ENCODE assay signal across 17 cellular contexts in genomic region chr17:278055-279028, GRCh38.
DNase-seq lines count a peak whose midpoint lies in the region; ATAC-seq and TF ChIP-seq lines count a peak whose summit lies in the region.
"Had no signal": no experiment of that assay in that cellular context is flagged by ENCODE, and none has a peak within 500 bp of the region (broad histone marks: within the 10 kb centered on the region; RNA-seq: fewer than 3 reads in every experiment).

No MANE protein-coding gene starts in this region.

- ATAC-seq in lower lobe of right lung, result no peak
- ATAC-seq in GM19452 (IDR thresholded peaks at IDR 0.05; ENCODE audit: unreplicated experiment), result no peak

- H3K27me3 ChIP-seq in BLaER1 treated with 17β-estradiol and CSF1 and Interleukin-3, amounts not matched to agents 10 nM and 100 nM, result peaks cover 0 to 3% (median 0%) of the 10 kb centered on the region in 11 experiments; a peak in 1 of 22 replicates
- H3K27me3 ChIP-seq in lower lobe of right lung (ENCODE audit: low read depth), result no peaks in the 10 kb centered on the region
- no peaks in the 10 kb centered on the region for H3K27me3 ChIP-seq in stomach

- POLR2A ChIA-PET in HEK293 (lab: Yijun Ruan, JAX), result no interaction called here

- TF ChIP-seq POLR2A in stomach (IDR thresholded peaks at IDR 0.05), result no peak

- H3K4me3 ChIP-seq in BLaER1 treated with 17β-estradiol and CSF1 and Interleukin-3, amounts not matched to agents 10 nM and 100 nM, result no peak overlapping the region
- H3K4me3 ChIP-seq in HEK293 (ENCODE audit: low read depth, low read length), result no peak overlapping the region
- H3K4me3 ChIP-seq in lower lobe of right lung, result no peak overlapping the region
- no peak overlapping the region for H3K4me3 ChIP-seq in stomach

- TF ChIP-seq CTCF in HEK293 (tag by site-specific recombination; IDR thresholded peaks at IDR 0.05), result no peak
- TF ChIP-seq CTCF in lower lobe of right lung (IDR thresholded peaks at IDR 0.05), result no peak
- TF ChIP-seq CTCF in stomach (IDR thresholded peaks at IDR 0.05), result no peak

- H3K4me1 ChIP-seq in BLaER1 treated with 17β-estradiol and CSF1 and Interleukin-3, amounts not matched to agents 10 nM and 100 nM, result peaks cover 15 to 48% (median 45%) of the 10 kb centered on the region in 10 experiments
- H3K4me1 ChIP-seq in HEK293 (ENCODE audit: control insufficient read depth, insufficient read depth, low read length), result no peaks in the 10 kb centered on the region
- H3K4me1 ChIP-seq in lower lobe of right lung, result peaks cover 19% of the 10 kb centered on the region
- H3K4me1 ChIP-seq in stomach, result no peaks in the 10 kb centered on the region

- H3K9ac ChIP-seq in BLaER1 treated with 17β-estradiol and CSF1 and Interleukin-3, amounts not matched to agents 10 nM and 100 nM, result no peak overlapping the region

- H4K20me1 ChIP-seq in BLaER1 treated with 17β-estradiol and CSF1 and Interleukin-3, amounts not matched to agents 10 nM and 100 nM, result peaks cover 0 to 6% (median 0%) of the 10 kb centered on the region in 11 experiments; a peak in 7 of 22 replicates

- CTCF ChIA-PET in HEK293 (lab: Yijun Ruan, JAX), result no interaction called here

- H3K4me2 ChIP-seq in BLaER1 treated with 17β-estradiol and CSF1 and Interleukin-3, amounts not matched to agents 10 nM and 100 nM, result peak overlapping the region in 9 of 11 experiments; percentile 57 to 76 (median 71); a peak in 13 of 22 replicates

- peaks cover 0 to 21% (median 0%) of the 10 kb centered on the region in 11 experiments; a peak in 4 of 22 replicates for H3K36me3 ChIP-seq in BLaER1 treated with 17β-estradiol and CSF1 and Interleukin-3, amounts not matched to agents 10 nM and 100 nM
- no peaks in the 10 kb centered on the region for H3K36me3 ChIP-seq in HEK293 (ENCODE audit: control insufficient read depth in 2 of 2, insufficient read depth in 1 of 2, low read length in 2 of 2)
- peaks cover 7% of the 10 kb centered on the region for H3K36me3 ChIP-seq in lower lobe of right lung
- H3K36me3 ChIP-seq in stomach, result peaks cover 0 to 51% (median 23%) of the 10 kb centered on the region in 4 donors

- no peak overlapping the region for H3K27ac ChIP-seq in BLaER1 treated with 17β-estradiol and CSF1 and Interleukin-3, amounts not matched to agents 10 nM and 100 nM
- no peak overlapping the region for H3K27ac ChIP-seq in HEK293 (ENCODE audit: extremely low read depth, low read depth, low read length)
- H3K27ac ChIP-seq in lower lobe of right lung, result no peak overlapping the region
- no peak overlapping the region for H3K27ac ChIP-seq in stomach

- peak; percentile 15 for DNase-seq in lower lobe of right lung
- peak; percentile 16 for DNase-seq in stomach
- DNase-seq in NCI-H345 (lab: John Stamatoyannopoulos, UW), result no peak
- no peak for DNase-seq in stimulated activated naive CD4-positive, alpha-beta T cell treated with Interleukin-2 at 50 U/mL for 16 hours (lab: John Stamatoyannopoulos, UW)
- DNase-seq: Calu3; CD4-positive, alpha-beta T cell; DMS53; H7; NCI-H1436; NCI-H2029 treated with DMSO at 0.1 percent for 48 hours; NCI-H2171 treated with DMSO at 0.1 percent for 48 hours; NCI-H748 treated with DMSO at 0.1 percent for 48 hours; OCI-M1; RPMI8226 had no signal

- intact Hi-C loops in lower lobe of right lung (cut with DNase I), result no loop called here
- intact Hi-C loops in stomach (cut with DNase I; ENCODE audit: low total_unique reads), result no loop called here

- peaks cover 0 to 22% (median 5%) of the 10 kb centered on the region in 11 experiments; a peak in 10 of 22 replicates for H3K9me3 ChIP-seq in BLaER1 treated with 17β-estradiol and CSF1 and Interleukin-3, amounts not matched to agents 10 nM and 100 nM (replicated peaks in 1 of 11)
- H3K9me3 ChIP-seq in HEK293 (ENCODE audit: control insufficient read depth, insufficient read depth, low read depth, low read length) (no peaks in the 10 kb centered on the region), lower lobe of right lung (no peaks in the 10 kb centered on the region), stomach (no peaks in the 10 kb centered on the region)

- 90 to 93% (median 91%) methylated on average over 17 of the region's 17 CpGs for WGBS in stomach, 5 donors

- no peak for TF ChIP-seq EP300 in stomach (IDR thresholded peaks at IDR 0.05)

TF ChIP-seq in HEK293, 187 proteins besides CTCF, POLR2A, EP300 and RAD21:
- TF ChIP-seq GLI4 (tag by site-specific recombination; IDR thresholded peaks at IDR 0.05) (no peak), ZNF548 (tag by site-specific recombination; IDR thresholded peaks at IDR 0.05) (no peak), ZFHX2 (tag by site-specific recombination; conservative IDR thresholded peaks at IDR 0.05) (0 out of 2 replicates have a peak, but pooled peaks have one; percentile 12), ZNF623 (tag by site-specific recombination; IDR thresholded peaks at IDR 0.05) (peak; percentile 93), ZNF2 (tag by site-specific recombination; IDR thresholded peaks at IDR 0.05) (no peak), ZSCAN5A (tag by site-specific recombination; IDR thresholded peaks at IDR 0.05) (no peak)
- TF ChIP-seq, protein P1, sequence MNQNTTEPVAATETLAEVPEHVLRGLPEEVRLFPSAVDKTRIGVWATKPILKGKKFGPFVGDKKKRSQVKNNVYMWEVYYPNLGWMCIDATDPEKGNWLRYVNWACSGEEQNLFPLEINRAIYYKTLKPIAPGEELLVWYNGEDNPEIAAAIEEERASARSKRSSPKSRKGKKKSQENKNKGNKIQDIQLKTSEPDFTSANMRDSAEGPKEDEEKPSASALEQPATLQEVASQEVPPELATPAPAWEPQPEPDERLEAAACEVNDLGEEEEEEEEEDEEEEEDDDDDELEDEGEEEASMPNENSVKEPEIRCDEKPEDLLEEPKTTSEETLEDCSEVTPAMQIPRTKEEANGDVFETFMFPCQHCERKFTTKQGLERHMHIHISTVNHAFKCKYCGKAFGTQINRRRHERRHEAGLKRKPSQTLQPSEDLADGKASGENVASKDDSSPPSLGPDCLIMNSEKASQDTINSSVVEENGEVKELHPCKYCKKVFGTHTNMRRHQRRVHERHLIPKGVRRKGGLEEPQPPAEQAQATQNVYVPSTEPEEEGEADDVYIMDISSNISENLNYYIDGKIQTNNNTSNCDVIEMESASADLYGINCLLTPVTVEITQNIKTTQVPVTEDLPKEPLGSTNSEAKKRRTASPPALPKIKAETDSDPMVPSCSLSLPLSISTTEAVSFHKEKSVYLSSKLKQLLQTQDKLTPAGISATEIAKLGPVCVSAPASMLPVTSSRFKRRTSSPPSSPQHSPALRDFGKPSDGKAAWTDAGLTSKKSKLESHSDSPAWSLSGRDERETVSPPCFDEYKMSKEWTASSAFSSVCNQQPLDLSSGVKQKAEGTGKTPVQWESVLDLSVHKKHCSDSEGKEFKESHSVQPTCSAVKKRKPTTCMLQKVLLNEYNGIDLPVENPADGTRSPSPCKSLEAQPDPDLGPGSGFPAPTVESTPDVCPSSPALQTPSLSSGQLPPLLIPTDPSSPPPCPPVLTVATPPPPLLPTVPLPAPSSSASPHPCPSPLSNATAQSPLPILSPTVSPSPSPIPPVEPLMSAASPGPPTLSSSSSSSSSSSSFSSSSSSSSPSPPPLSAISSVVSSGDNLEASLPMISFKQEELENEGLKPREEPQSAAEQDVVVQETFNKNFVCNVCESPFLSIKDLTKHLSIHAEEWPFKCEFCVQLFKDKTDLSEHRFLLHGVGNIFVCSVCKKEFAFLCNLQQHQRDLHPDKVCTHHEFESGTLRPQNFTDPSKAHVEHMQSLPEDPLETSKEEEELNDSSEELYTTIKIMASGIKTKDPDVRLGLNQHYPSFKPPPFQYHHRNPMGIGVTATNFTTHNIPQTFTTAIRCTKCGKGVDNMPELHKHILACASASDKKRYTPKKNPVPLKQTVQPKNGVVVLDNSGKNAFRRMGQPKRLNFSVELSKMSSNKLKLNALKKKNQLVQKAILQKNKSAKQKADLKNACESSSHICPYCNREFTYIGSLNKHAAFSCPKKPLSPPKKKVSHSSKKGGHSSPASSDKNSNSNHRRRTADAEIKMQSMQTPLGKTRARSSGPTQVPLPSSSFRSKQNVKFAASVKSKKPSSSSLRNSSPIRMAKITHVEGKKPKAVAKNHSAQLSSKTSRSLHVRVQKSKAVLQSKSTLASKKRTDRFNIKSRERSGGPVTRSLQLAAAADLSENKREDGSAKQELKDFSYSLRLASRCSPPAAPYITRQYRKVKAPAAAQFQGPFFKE (tag by site-specific recombination; IDR thresholded peaks at IDR 0.05; ENCODE audit: borderline replicate concordance), result no peak

Comparison
In these comparisons a context has a peak if more than half of its experiments do, and no peak if none do; other contexts are left out.
1. DNase-seq: peak in lower lobe of right lung (single experiment) and stomach (single experiment); none in NCI-H345 (single experiment) and stimulated activated naive CD4-positive, alpha-beta T cell treated with Interleukin-2 at 50 U/mL for 16 hours (single experiment).